In the genomic region with DNA sequence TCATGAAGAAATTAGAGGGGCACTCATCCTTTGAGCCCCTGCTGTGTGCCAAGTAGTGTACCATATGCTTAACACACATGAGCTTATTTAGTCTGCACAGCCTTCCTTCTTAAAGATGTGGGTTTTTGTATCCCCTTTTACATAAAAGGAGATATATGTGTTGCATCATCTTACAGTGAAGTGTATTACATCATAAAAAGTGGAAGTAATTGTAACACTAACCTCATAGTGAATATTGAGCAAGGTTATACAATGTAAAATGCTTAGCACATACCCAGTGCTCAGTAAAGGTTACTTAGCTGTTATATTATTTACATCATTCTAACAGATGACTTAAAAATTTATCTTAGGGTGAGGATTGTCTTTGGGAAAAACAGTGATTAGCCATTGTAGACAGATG, we compare ENCODE assay signal across 1 cellular context.
TF ChIP-seq lines count a peak whose summit lies in the region.

No MANE protein-coding gene starts in this region.

TF ChIP-seq in GM12878, 131 proteins besides CTCF, POLR2A, EP300 and RAD21:
- peak in 1 of 2 experiments; percentile 33; a peak in 1 of 4 replicates for TF ChIP-seq CEBPB (IDR thresholded peaks at IDR 0.05; ENCODE audit: borderline replicate concordance in 1 of 2, low read depth in 2 of 2, low read length in 2 of 2)
- no peak for TF ChIP-seq PAX5 (IDR thresholded peaks at IDR 0.05; ENCODE audit: borderline replicate concordance, low read depth, low read length)
- 0 out of 2 replicates have a peak, but pooled peaks have one; percentile 44 for TF ChIP-seq CREB1 (IDR thresholded peaks at IDR 0.05; ENCODE audit: low read depth)
- no peak for TF ChIP-seq RAD51 (IDR thresholded peaks at IDR 0.05)
TF ChIP-seq in GM12878: peak in this region for 2.
